In the genomic region with DNA sequence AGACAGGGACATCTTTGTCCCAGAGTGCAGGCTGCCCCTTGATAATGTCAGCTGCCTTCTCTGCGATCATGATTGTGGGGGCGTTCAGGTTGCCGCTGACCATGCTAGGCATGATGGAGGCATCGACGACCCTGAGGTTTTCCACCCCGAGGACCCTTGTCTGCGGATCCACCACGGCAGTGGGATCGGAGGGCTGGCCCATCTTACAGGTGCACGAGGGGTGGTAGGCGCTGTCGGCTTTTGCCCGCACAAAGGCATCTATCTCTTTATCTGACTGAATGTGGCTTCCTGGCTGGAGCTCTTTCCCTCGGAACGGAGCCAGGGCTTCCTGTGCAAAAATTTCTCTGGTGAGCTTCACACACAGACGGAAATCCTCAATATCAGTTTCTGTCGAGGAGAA, we compare ENCODE assay signal across 19 cellular contexts. TPM values are rescaled to one million over a fixed set of nuclear protein-coding genes. Genes with fewer than 3 reads are reported as not detected.
DNase-seq lines count a peak whose midpoint lies in the region; TF ChIP-seq lines count a peak whose summit lies in the region.
"Had no signal": no experiment of that assay in that cellular context is flagged by ENCODE, and none has a peak within 500 bp of the region (broad histone marks: within the 10 kb centered on the region; RNA-seq: fewer than 3 reads in every experiment).

No MANE protein-coding gene starts in this region.

- H3K4me2 ChIP-seq in SK-N-SH: no peak overlapping the region
- H3K4me2 ChIP-seq: A549; BLaER1 treated with 17β-estradiol and CSF1 and Interleukin-3, amounts not matched to agents 10 nM and 100 nM had no signal

- H3K79me2 ChIP-seq in SK-N-SH (ENCODE audit: insufficient read depth): no peaks in the 10 kb centered on the region

- H3K27ac ChIP-seq in dorsolateral prefrontal cortex (peak overlapping the region in 34 of 59 donors; percentile 6 to 86 (median 66)), vagina (no peak overlapping the region), SK-N-SH (ENCODE audit: low read depth in 2 of 2, low read length in 1 of 2) (no peak overlapping the region)
- H3K27ac ChIP-seq: A549; BLaER1 treated with 17β-estradiol and CSF1 and Interleukin-3, amounts not matched to agents 10 nM and 100 nM; GM23248 had no signal

- H3K4me1 ChIP-seq in vagina (no peaks in the 10 kb centered on the region), SK-N-SH (ENCODE audit: control insufficient read depth in 1 of 2, insufficient read depth in 2 of 2, low read depth in 1 of 2, low read length in 1 of 2) (no peaks in the 10 kb centered on the region; a peak in 1 of 4 replicates)
- H3K4me1 ChIP-seq: A549 had no signal

- no peaks in the 10 kb centered on the region for H3F3A ChIP-seq in SK-N-SH (replicated peaks; ENCODE audit: insufficient read depth)

- CTCF ChIA-PET in SK-N-SH (lab: Yijun Ruan, JAX): interaction anchor here (0.8 kb wide), 1 partner anchor 139 kb away, joined by 3 read pairs; no protein-coding TSS in a partner anchor

- no peaks in the 10 kb centered on the region for H3K9me2 ChIP-seq in SK-N-SH

- TF ChIP-seq POLR2A in vagina (IDR thresholded peaks at IDR 0.05): no peak

- peak; percentile 58 for DNase-seq in activated effector memory CD4-positive, alpha-beta T cell treated with anti-CD3 and anti-CD28 coated beads, Interleukin-2, amount 50 U/mL, for 16 hours
- no peak for DNase-seq in activated effector memory CD4-positive, alpha-beta T cell treated with Interleukin-2 at 50 U/mL for 16 hours
- DNase-seq in dorsolateral prefrontal cortex (peak in 3 of 10 donors; percentile 22 to 35 (median 26)), posterior vena cava (ENCODE audit: low spot score) (peak; percentile 60), vagina (ENCODE audit: extremely low spot score in 2 of 2) (no peak), SK-N-SH (no peak)
- no peak for DNase-seq in activated naive CD4-positive, alpha-beta T cell treated with anti-CD3 and anti-CD28 coated beads, Interleukin-2, amount 50 U/mL, for 16 hours
- DNase-seq: CD8-positive, alpha-beta memory T cell; GDM1; GM23248; HCEC 1CT; IMR-90; NCI-H1105 treated with DMSO at 0.1 percent for 48 hours; NCI-H187 treated with DMSO at 0.1 percent for 48 hours; NCI-H345; RPMI8226 had no signal

- no peak for TF ChIP-seq CTCF in dorsolateral prefrontal cortex (IDR thresholded peaks at IDR 0.05 in 54 of 56, conservative IDR thresholded peaks at IDR 0.05 in 2 of 56; ENCODE audit: low read depth in 1 of 56, partially characterized antibody in 56 of 56)
- TF ChIP-seq CTCF in vagina (IDR thresholded peaks at IDR 0.05): no peak
- TF ChIP-seq CTCF in SK-N-SH (IDR thresholded peaks at IDR 0.05): no peak

- no peaks in the 10 kb centered on the region for H3K9me3 ChIP-seq in vagina
- H3K9me3 ChIP-seq in SK-N-SH: no peaks in the 10 kb centered on the region
- H3K9me3 ChIP-seq: A549; BLaER1 treated with 17β-estradiol and CSF1 and Interleukin-3, amounts not matched to agents 10 nM and 100 nM had no signal

- H3K36me3 ChIP-seq in vagina (no peaks in the 10 kb centered on the region), SK-N-SH (replicated peaks in 1 of 2; ENCODE audit: control insufficient read depth in 1 of 2, insufficient read depth in 2 of 2, low read length in 1 of 2) (no peaks in the 10 kb centered on the region)
- H3K36me3 ChIP-seq: BLaER1 treated with 17β-estradiol and CSF1 and Interleukin-3, amounts not matched to agents 10 nM and 100 nM had no signal

- H3K27me3 ChIP-seq in dorsolateral prefrontal cortex (no peaks in the 10 kb centered on the region), vagina (no peaks in the 10 kb centered on the region), SK-N-SH (ENCODE audit: insufficient read depth) (no peaks in the 10 kb centered on the region)
- H3K27me3 ChIP-seq: BLaER1 treated with 17β-estradiol and CSF1 and Interleukin-3, amounts not matched to agents 10 nM and 100 nM had no signal

- H3K9ac ChIP-seq in SK-N-SH: no peak overlapping the region
- H3K9ac ChIP-seq: BLaER1 treated with 17β-estradiol and CSF1 and Interleukin-3, amounts not matched to agents 10 nM and 100 nM; GM23248 had no signal

- intact Hi-C loops in dorsolateral prefrontal cortex (cut with DNase I) (no loop called here), posterior vena cava (cut with DNase I) (no loop called here), vagina (cut with DNase I) (no loop called here)

- H2AFZ ChIP-seq in SK-N-SH (ENCODE audit: low read depth): no peak overlapping the region
- H2AFZ ChIP-seq: GM23248 had no signal

- WGBS in SK-N-SH (ENCODE audit: low lambda C conversion rate): 87% methylated on average over 13 of the region's 17 CpGs

- H3K4me3 ChIP-seq in dorsolateral prefrontal cortex: no peak overlapping the region
- H3K4me3 ChIP-seq in vagina: no peak overlapping the region
- no peak overlapping the region for H3K4me3 ChIP-seq in SK-N-SH (ENCODE audit: low read depth in 2 of 2, low read length in 1 of 2)
- H3K4me3 ChIP-seq: A549; BLaER1 treated with 17β-estradiol and CSF1 and Interleukin-3, amounts not matched to agents 10 nM and 100 nM; GM23248 had no signal

- POLR2A ChIA-PET in SK-N-SH (lab: Yijun Ruan, JAX): no interaction called here

- TF ChIP-seq RAD21 in SK-N-SH (IDR thresholded peaks at IDR 0.05; ENCODE audit: low read length): no peak

- TF ChIP-seq EP300 in SK-N-SH (IDR thresholded peaks at IDR 0.05; ENCODE audit: borderline replicate concordance in 1 of 2, low read depth in 1 of 2, low read length in 1 of 2): no peak

- H4K20me1 ChIP-seq in SK-N-SH (ENCODE audit: insufficient read depth): no peaks in the 10 kb centered on the region

TF ChIP-seq in SK-N-SH, 30 proteins besides CTCF, POLR2A, EP300 and RAD21:
- TF ChIP-seq GABPA (IDR thresholded peaks at IDR 0.05; ENCODE audit: low read depth): no peak
- no peak for TF ChIP-seq FOXM1 (IDR thresholded peaks at IDR 0.05; ENCODE audit: low read depth)
- TF ChIP-seq, protein P1, sequence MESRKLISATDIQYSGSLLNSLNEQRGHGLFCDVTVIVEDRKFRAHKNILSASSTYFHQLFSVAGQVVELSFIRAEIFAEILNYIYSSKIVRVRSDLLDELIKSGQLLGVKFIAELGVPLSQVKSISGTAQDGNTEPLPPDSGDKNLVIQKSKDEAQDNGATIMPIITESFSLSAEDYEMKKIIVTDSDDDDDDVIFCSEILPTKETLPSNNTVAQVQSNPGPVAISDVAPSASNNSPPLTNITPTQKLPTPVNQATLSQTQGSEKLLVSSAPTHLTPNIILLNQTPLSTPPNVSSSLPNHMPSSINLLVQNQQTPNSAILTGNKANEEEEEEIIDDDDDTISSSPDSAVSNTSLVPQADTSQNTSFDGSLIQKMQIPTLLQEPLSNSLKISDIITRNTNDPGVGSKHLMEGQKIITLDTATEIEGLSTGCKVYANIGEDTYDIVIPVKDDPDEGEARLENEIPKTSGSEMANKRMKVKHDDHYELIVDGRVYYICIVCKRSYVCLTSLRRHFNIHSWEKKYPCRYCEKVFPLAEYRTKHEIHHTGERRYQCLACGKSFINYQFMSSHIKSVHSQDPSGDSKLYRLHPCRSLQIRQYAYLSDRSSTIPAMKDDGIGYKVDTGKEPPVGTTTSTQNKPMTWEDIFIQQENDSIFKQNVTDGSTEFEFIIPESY (IDR thresholded peaks at IDR 0.05; ENCODE audit: borderline replicate concordance, low read depth): no peak
- no peak for TF ChIP-seq NRF1 (IDR thresholded peaks at IDR 0.05; ENCODE audit: low read depth, low read length)
- no peak for TF ChIP-seq IRF3 (IDR thresholded peaks at IDR 0.05; ENCODE audit: low read depth, low read length)
- no peak for TF ChIP-seq FOSL2 (IDR thresholded peaks at IDR 0.05; ENCODE audit: borderline replicate concordance, low read depth)
- no peak for TF ChIP-seq SIN3A (IDR thresholded peaks at IDR 0.05; ENCODE audit: borderline replicate concordance, low read depth, low read length)
- TF ChIP-seq CHD2 (IDR thresholded peaks at IDR 0.05; ENCODE audit: low read length, partially characterized antibody): no peak
- TF ChIP-seq RXRA (IDR thresholded peaks at IDR 0.05; ENCODE audit: borderline replicate concordance, low read depth): no peak
- no peak for TF ChIP-seq MXI1 (IDR thresholded peaks at IDR 0.05; ENCODE audit: low read depth, low read length)
- no peak for TF ChIP-seq RFX5 (IDR thresholded peaks at IDR 0.05; ENCODE audit: low read length)

RNA-seq across cellular contexts. Expression of gene CHDH, which starts 28.4 kb away (rescaled TPM):
- total RNA-seq in dorsolateral prefrontal cortex: 10 to 100 TPM in 116 of 120 experiments, 1 to 10 TPM in 4; 8.0 to 47.0 (median 17.5) TPM
- total RNA-seq in posterior vena cava: 1 to 10 TPM; 2.0 to 3.7 TPM
- 1.7 TPM for total RNA-seq in vagina
- 0.05 and 0.33 TPM in 2 replicates for polyA plus RNA-seq in SK-N-SH (2012; rRNA removed)
- 0.04 and 0.16 TPM in 2 replicates for polyA plus RNA-seq in SK-N-SH (2012; cell fraction: cytosol; rRNA removed)
- 0.32 and 2.1 TPM in 2 replicates for polyA plus RNA-seq in SK-N-SH (2012; cell fraction: nucleus; rRNA removed)
- polyA plus RNA-seq: CD8-positive, alpha-beta memory T cell; GM23248 had no signal

RNA-seq across cellular contexts. Expression of gene IL17RB, which starts 28.6 kb away (rescaled TPM):
- total RNA-seq in dorsolateral prefrontal cortex (100 to 1,000 TPM in 1 of 120 experiments, 10 to 100 TPM in 117, 1 to 10 TPM in 2; 7.6 to 107 (median 23.1) TPM), posterior vena cava (under 1 TPM; 0.33 to 0.46 TPM), vagina (not detected)
- polyA plus RNA-seq in SK-N-SH (2012; rRNA removed): 0.10 and 0.16 TPM in 2 replicates
- polyA plus RNA-seq in SK-N-SH (2012; cell fraction: cytosol; rRNA removed): 0.03 TPM in 1 of 2 replicates, not detected in the other
- 0.44 and 0.50 TPM in 2 replicates for polyA plus RNA-seq in SK-N-SH (2012; cell fraction: nucleus; rRNA removed)
- total RNA-seq: GM23248, LHCN-M2 had no signal
- polyA plus RNA-seq: IMR-90 had no signal

Comparison
In these comparisons a context has a peak if more than half of its experiments do, and no peak if none do; other contexts are left out.
1. DNase-seq: peak in activated effector memory CD4-positive, alpha-beta T cell treated with anti-CD3 and anti-CD28 coated beads, Interleukin-2, amount 50 U/mL, for 16 hours (single experiment) and posterior vena cava (single experiment); none in activated effector memory CD4-positive, alpha-beta T cell treated with Interleukin-2 at 50 U/mL for 16 hours (single experiment), vagina (0 of 2), SK-N-SH (single experiment) and activated naive CD4-positive, alpha-beta T cell treated with anti-CD3 and anti-CD28 coated beads, Interleukin-2, amount 50 U/mL, for 16 hours (single experiment).
2. H3K27ac ChIP-seq: peak in dorsolateral prefrontal cortex (34 of 59); none in vagina (single experiment) and SK-N-SH (0 of 2).